Comparison of ENCODE assay signal across 1 cellular context in genomic region chr1:197955486-197956394, GRCh38.
TF ChIP-seq lines count a peak whose summit lies in the region.

No MANE protein-coding gene starts in this region.

TF ChIP-seq in SK-N-SH treated with all-trans-retinoic acid at 6 μM for 48 hours, 23 proteins besides CTCF, POLR2A, EP300 and RAD21 (continued from another document):
- TF ChIP-seq TSHZ2 (CRISPR knock-in tag; IDR thresholded peaks at IDR 0.05), result no peak
- no peak for TF ChIP-seq TOX (CRISPR knock-in tag; IDR thresholded peaks at IDR 0.05; ENCODE audit: borderline replicate concordance)
- no peak for TF ChIP-seq ARNTL (CRISPR knock-in tag; IDR thresholded peaks at IDR 0.05; ENCODE audit: borderline replicate concordance, low read depth)
- TF ChIP-seq ZFP30 (CRISPR knock-in tag; IDR thresholded peaks at IDR 0.05), result no peak
